Comparison of ENCODE assay signal across 1 cellular context in the genomic region with DNA sequence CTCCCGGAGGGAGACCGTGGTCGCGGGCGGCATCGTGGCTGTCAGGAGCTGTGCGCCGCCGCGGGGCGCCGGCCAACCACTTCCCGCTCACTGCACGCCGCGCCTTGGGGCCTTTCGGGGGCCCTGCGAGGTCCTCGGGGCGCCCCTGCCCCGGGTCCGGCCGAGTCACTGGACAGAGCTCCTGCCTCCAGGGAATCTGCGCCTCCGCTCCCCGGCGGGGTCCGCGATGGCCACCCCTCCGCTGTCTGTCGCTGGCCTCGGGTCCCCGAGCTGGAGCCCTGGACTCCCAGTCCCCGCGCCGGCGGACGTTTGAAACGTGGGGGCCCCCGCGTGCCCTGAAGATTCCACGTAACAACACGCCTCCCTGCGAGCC.
TF ChIP-seq lines count a peak whose summit lies in the region.

A gene with protein sequence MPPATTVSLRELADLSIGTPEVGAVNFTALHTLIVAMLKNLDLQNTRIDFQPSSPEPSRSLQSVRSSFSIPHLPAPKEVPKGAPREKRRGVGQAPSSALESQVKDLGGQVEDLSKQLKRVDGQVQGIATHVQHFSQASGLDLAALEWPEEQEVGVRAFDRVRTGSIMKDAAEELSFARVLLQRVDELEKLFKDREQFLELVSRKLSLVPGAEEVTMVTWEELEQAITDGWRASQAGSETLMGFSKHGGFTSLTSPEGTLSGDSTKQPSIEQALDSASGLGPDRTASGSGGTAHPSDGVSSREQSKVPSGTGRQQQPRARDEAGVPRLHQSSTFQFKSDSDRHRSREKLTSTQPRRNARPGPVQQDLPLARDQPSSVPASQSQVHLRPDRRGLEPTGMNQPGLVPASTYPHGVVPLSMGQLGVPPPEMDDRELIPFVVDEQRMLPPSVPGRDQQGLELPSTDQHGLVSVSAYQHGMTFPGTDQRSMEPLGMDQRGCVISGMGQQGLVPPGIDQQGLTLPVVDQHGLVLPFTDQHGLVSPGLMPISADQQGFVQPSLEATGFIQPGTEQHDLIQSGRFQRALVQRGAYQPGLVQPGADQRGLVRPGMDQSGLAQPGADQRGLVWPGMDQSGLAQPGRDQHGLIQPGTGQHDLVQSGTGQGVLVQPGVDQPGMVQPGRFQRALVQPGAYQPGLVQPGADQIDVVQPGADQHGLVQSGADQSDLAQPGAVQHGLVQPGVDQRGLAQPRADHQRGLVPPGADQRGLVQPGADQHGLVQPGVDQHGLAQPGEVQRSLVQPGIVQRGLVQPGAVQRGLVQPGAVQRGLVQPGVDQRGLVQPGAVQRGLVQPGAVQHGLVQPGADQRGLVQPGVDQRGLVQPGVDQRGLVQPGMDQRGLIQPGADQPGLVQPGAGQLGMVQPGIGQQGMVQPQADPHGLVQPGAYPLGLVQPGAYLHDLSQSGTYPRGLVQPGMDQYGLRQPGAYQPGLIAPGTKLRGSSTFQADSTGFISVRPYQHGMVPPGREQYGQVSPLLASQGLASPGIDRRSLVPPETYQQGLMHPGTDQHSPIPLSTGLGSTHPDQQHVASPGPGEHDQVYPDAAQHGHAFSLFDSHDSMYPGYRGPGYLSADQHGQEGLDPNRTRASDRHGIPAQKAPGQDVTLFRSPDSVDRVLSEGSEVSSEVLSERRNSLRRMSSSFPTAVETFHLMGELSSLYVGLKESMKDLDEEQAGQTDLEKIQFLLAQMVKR (N-terminal part only) (minus strand): TSS at position 311 of the 373 bp plus-strand sequence. CDS start 278 bp downstream, at position 33.

TF ChIP-seq in neural cell, 6 proteins besides CTCF, POLR2A, EP300 and RAD21:
- no peak for TF ChIP-seq POLR2AphosphoS5 (IDR thresholded peaks at IDR 0.05)
- TF ChIP-seq, protein P1, sequence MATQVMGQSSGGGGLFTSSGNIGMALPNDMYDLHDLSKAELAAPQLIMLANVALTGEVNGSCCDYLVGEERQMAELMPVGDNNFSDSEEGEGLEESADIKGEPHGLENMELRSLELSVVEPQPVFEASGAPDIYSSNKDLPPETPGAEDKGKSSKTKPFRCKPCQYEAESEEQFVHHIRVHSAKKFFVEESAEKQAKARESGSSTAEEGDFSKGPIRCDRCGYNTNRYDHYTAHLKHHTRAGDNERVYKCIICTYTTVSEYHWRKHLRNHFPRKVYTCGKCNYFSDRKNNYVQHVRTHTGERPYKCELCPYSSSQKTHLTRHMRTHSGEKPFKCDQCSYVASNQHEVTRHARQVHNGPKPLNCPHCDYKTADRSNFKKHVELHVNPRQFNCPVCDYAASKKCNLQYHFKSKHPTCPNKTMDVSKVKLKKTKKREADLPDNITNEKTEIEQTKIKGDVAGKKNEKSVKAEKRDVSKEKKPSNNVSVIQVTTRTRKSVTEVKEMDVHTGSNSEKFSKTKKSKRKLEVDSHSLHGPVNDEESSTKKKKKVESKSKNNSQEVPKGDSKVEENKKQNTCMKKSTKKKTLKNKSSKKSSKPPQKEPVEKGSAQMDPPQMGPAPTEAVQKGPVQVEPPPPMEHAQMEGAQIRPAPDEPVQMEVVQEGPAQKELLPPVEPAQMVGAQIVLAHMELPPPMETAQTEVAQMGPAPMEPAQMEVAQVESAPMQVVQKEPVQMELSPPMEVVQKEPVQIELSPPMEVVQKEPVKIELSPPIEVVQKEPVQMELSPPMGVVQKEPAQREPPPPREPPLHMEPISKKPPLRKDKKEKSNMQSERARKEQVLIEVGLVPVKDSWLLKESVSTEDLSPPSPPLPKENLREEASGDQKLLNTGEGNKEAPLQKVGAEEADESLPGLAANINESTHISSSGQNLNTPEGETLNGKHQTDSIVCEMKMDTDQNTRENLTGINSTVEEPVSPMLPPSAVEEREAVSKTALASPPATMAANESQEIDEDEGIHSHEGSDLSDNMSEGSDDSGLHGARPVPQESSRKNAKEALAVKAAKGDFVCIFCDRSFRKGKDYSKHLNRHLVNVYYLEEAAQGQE (IDR thresholded peaks at IDR 0.05; ENCODE audit: borderline replicate concordance): no peak
- TF ChIP-seq MXI1 (conservative IDR thresholded peaks at IDR 0.05; ENCODE audit: poor library complexity, severe bottlenecking): no peak
- no peak for TF ChIP-seq EZH2 (IDR thresholded peaks at IDR 0.05; ENCODE audit: borderline replicate concordance, insufficient read depth, low read length, poor library complexity, severe bottlenecking)
- no peak for TF ChIP-seq TAF1 (IDR thresholded peaks at IDR 0.05; ENCODE audit: low read depth)
- no peak for TF ChIP-seq SMC3 (conservative IDR thresholded peaks at IDR 0.05; ENCODE audit: poor library complexity)
